8 cellular contexts compared by ENCODE assay signal in genomic region chr2:136131961-136132839, GRCh38. TPM values are rescaled to one million over a fixed set of nuclear protein-coding genes. Genes with fewer than 3 reads are reported as not detected.
DNase-seq lines count a peak whose midpoint lies in the region; ATAC-seq, FAIRE-seq and TF ChIP-seq lines count a peak whose summit lies in the region.

No MANE protein-coding gene starts in this region.

- H3K27me3 ChIP-seq in OCI-LY3 (ENCODE audit: low read depth, low read length), result peaks cover 40% of the 10 kb centered on the region

- no peaks in the 10 kb centered on the region for H4K20me1 ChIP-seq in OCI-LY3 (ENCODE audit: insufficient read depth, low read length)

- ATAC-seq in GM18867 (IDR thresholded peaks at IDR 0.05; ENCODE audit: unreplicated experiment), result peak; percentile 87
- ATAC-seq in HG02763 (IDR thresholded peaks at IDR 0.05; ENCODE audit: unreplicated experiment), result peak; percentile 68
- peak; percentile 28 for ATAC-seq in activated naive CD8-positive, alpha-beta T cell treated with anti-CD3 and anti-CD28 coated beads, Interleukin-2, amount 10 ng/mL, durations not matched to agents 7 days and 5 days (ENCODE audit: low read depth)
- ATAC-seq in stimulated activated naive CD8-positive, alpha-beta T cell treated with anti-CD3 and anti-CD28 coated beads, Interleukin-15, amount 100 ng/mL, for 72 hours, result peak; percentile 72

- H3K4me3 Mint-ChIP-seq in activated naive CD8-positive, alpha-beta T cell treated with anti-CD3 and anti-CD28 coated beads, Interleukin-2, amount 10 ng/mL, durations not matched to agents 7 days and 5 days, result peak overlapping the region; percentile 76
- peak overlapping the region; percentile 70 to 77 for H3K4me3 Mint-ChIP-seq in stimulated activated naive CD8-positive, alpha-beta T cell treated with anti-CD3 and anti-CD28 coated beads, Interleukin-15, amount 100 ng/mL, for 72 hours

- peaks cover 83% of the 10 kb centered on the region for H3K4me1 Mint-ChIP-seq in activated naive CD8-positive, alpha-beta T cell treated with anti-CD3 and anti-CD28 coated beads, Interleukin-2, amount 10 ng/mL, durations not matched to agents 7 days and 5 days
- H3K4me1 Mint-ChIP-seq in stimulated activated naive CD8-positive, alpha-beta T cell treated with anti-CD3 and anti-CD28 coated beads, Interleukin-15, amount 100 ng/mL, for 72 hours, result peaks cover 99% of the 10 kb centered on the region

- H3K36me3 ChIP-seq in OCI-LY3 (replicated peaks; ENCODE audit: low read depth, low read length), result no peaks in the 10 kb centered on the region

- TF ChIP-seq CTCF in OCI-LY3 (IDR thresholded peaks at IDR 0.05; ENCODE audit: low read depth, low read length), result no peak

- peak; percentile 59 for DNase-seq in activated naive CD8-positive, alpha-beta T cell treated with anti-CD3 and anti-CD28 coated beads, Interleukin-2, amount 10 ng/mL, durations not matched to agents 7 days and 5 days
- DNase-seq in stimulated activated naive CD8-positive, alpha-beta T cell treated with anti-CD3 and anti-CD28 coated beads, Interleukin-15, amount 100 ng/mL, for 72 hours, result peak; percentile 68 to 76
- DNase-seq in urothelium cell line (ENCODE audit: low spot score) (no peak), iPS-NIHi11 (ENCODE audit: low spot score) (no peak), AG08396 (ENCODE audit: low spot score) (no peak)

- no peak for FAIRE-seq in urothelium cell line (lab: Jason Lieb, UNC)

- peak overlapping the region; percentile 90 for H3K4me2 ChIP-seq in OCI-LY3 (ENCODE audit: low read length)

- H3K27ac ChIP-seq in OCI-LY3 (ENCODE audit: low read length), result peak overlapping the region; percentile 73

- H2AFZ ChIP-seq in OCI-LY3 (ENCODE audit: low read depth, low read length), result 0 out of 2 replicates have a peak overlapping the region, but pooled peaks have one; percentile 15

- peaks cover 71% of the 10 kb centered on the region for H3K4me1 ChIP-seq in OCI-LY3 (ENCODE audit: low read length)

- POLR2A ChIA-PET in activated naive CD8-positive, alpha-beta T cell treated with anti-CD3 and anti-CD28 coated beads, Interleukin-2, amount 10 ng/mL, durations not matched to agents 7 days and 5 days (lab: Charles Lee), result interaction anchor here (1.0 to 8.9 kb wide), 12 partner anchors 8 to 244 kb away, joined by 3 to 92 read pairs (median 6); partner anchors contain the start of gene CXCR4

- H3K27ac Mint-ChIP-seq in activated naive CD8-positive, alpha-beta T cell treated with anti-CD3 and anti-CD28 coated beads, Interleukin-2, amount 10 ng/mL, durations not matched to agents 7 days and 5 days, result peak overlapping the region; percentile 95
- peak overlapping the region; percentile 92 to 95 for H3K27ac Mint-ChIP-seq in stimulated activated naive CD8-positive, alpha-beta T cell treated with anti-CD3 and anti-CD28 coated beads, Interleukin-15, amount 100 ng/mL, for 72 hours

- H3K9ac ChIP-seq in OCI-LY3 (ENCODE audit: low read length), result peak overlapping the region; percentile 54

- no peaks in the 10 kb centered on the region for H3K9me3 Mint-ChIP-seq in activated naive CD8-positive, alpha-beta T cell treated with anti-CD3 and anti-CD28 coated beads, Interleukin-2, amount 10 ng/mL, durations not matched to agents 7 days and 5 days
- no peaks in the 10 kb centered on the region for H3K9me3 Mint-ChIP-seq in stimulated activated naive CD8-positive, alpha-beta T cell treated with anti-CD3 and anti-CD28 coated beads, Interleukin-15, amount 100 ng/mL, for 72 hours

- no peaks in the 10 kb centered on the region for H3K27me3 Mint-ChIP-seq in activated naive CD8-positive, alpha-beta T cell treated with anti-CD3 and anti-CD28 coated beads, Interleukin-2, amount 10 ng/mL, durations not matched to agents 7 days and 5 days
- H3K27me3 Mint-ChIP-seq in stimulated activated naive CD8-positive, alpha-beta T cell treated with anti-CD3 and anti-CD28 coated beads, Interleukin-15, amount 100 ng/mL, for 72 hours, result peaks cover 7% of the 10 kb centered on the region

- no peaks in the 10 kb centered on the region for H3K79me2 ChIP-seq in OCI-LY3 (ENCODE audit: low read length)

- peak overlapping the region; percentile 69 for H3K4me3 ChIP-seq in OCI-LY3 (ENCODE audit: low read length)

- H3K36me3 Mint-ChIP-seq in activated naive CD8-positive, alpha-beta T cell treated with anti-CD3 and anti-CD28 coated beads, Interleukin-2, amount 10 ng/mL, durations not matched to agents 7 days and 5 days, result peaks cover 2% of the 10 kb centered on the region

- no peaks in the 10 kb centered on the region for H3K9me3 ChIP-seq in OCI-LY3 (ENCODE audit: insufficient read depth, low read length)

RNA-seq across cellular contexts. Expression of gene CXCR4, which starts 14.3 kb away (rescaled TPM):
- total RNA-seq in activated naive CD8-positive, alpha-beta T cell treated with anti-CD3 and anti-CD28 coated beads, Interleukin-2, amount 10 ng/mL, durations not matched to agents 7 days and 5 days, result 100 to 1,000 TPM; 288 to 293 TPM

Comparison
In these comparisons a context has a peak if more than half of its experiments do, and no peak if none do; other contexts are left out.
1. ATAC-seq: peak in every context shown above with its lines; median percentile 87 in GM18867; 72 in stimulated activated naive CD8-positive, alpha-beta T cell treated with anti-CD3 and anti-CD28 coated beads, Interleukin-15, amount 100 ng/mL, for 72 hours; 68 in HG02763; 28 in activated naive CD8-positive, alpha-beta T cell treated with anti-CD3 and anti-CD28 coated beads, Interleukin-2, amount 10 ng/mL, durations not matched to agents 7 days and 5 days.
2. DNase-seq: peak in activated naive CD8-positive, alpha-beta T cell treated with anti-CD3 and anti-CD28 coated beads, Interleukin-2, amount 10 ng/mL, durations not matched to agents 7 days and 5 days (single experiment) and stimulated activated naive CD8-positive, alpha-beta T cell treated with anti-CD3 and anti-CD28 coated beads, Interleukin-15, amount 100 ng/mL, for 72 hours (2 of 2); none in urothelium cell line (single experiment), iPS-NIHi11 (single experiment) and AG08396 (single experiment).